Comparison of ENCODE assay signal across 17 cellular contexts in the genomic region with DNA sequence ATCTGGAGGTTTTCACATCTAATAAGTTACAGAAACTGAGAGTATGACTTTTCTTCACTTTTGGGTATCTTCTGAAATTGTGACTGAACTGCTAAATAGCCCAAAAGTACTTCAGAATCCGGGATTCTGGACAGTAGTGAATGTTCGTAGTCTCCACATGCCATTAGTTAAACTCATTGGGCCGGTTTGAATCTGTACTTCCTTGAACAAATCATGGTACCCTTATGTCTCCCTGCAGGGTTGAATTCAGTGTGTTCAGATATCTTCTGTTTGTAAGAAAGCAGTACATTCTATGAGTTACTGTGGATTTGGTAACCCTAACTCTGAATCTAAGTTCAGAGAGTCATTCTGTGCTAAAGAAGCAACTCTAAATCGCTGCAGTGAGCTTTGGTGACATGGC. TPM values are rescaled to one million over a fixed set of nuclear protein-coding genes. Genes with fewer than 3 reads are reported as not detected.
DNase-seq lines count a peak whose midpoint lies in the region; ATAC-seq and TF ChIP-seq lines count a peak whose summit lies in the region.
"Had no signal": no experiment of that assay in that cellular context is flagged by ENCODE, and none has a peak within 500 bp of the region (broad histone marks: within the 10 kb centered on the region; RNA-seq: fewer than 3 reads in every experiment).

No MANE protein-coding gene starts in this region.

- H3K4me3 ChIP-seq in left ventricle myocardium inferior = no peak overlapping the region
- H3K4me3 ChIP-seq in upper lobe of right lung = no peak overlapping the region
- H3K4me3 ChIP-seq: colonic mucosa had no signal

- H3K27me3 Mint-ChIP-seq in T-helper 1 cell treated with Interleukin-12 subunit alpha and Interleukin-12 subunit beta and Interleukin-4 antibody, amounts not matched to agents 30 μg/mL and 1 μg/mL, for 36 hours (ENCODE audit: low read depth) = no peaks in the 10 kb centered on the region
- H3K27me3 Mint-ChIP-seq in immature natural killer cell (ENCODE audit: low read depth in 3 of 3) = peaks cover 2 to 6% (median 3%) of the 10 kb centered on the region in 3 donors
- H3K27me3 Mint-ChIP-seq: stimulated activated naive CD8-positive, alpha-beta T cell treated with anti-CD3 and anti-CD28 coated beads, Interleukin-15, amount 100 ng/mL, for 72 hours had no signal

- H3K27me3 ChIP-seq in left ventricle myocardium inferior (ENCODE audit: low read depth) = no peaks in the 10 kb centered on the region
- H3K27me3 ChIP-seq in upper lobe of right lung = no peaks in the 10 kb centered on the region
- H3K27me3 ChIP-seq: colonic mucosa, heart left ventricle had no signal

- TF ChIP-seq CTCF in left ventricle myocardium inferior (IDR thresholded peaks at IDR 0.05; ENCODE audit: borderline replicate concordance) (no peak), upper lobe of right lung (IDR thresholded peaks at IDR 0.05) (no peak)

- H3K9me3 ChIP-seq in left ventricle myocardium inferior (replicated peaks) (no peaks in the 10 kb centered on the region), upper lobe of right lung (no peaks in the 10 kb centered on the region)
- H3K9me3 ChIP-seq: colonic mucosa, heart left ventricle had no signal

- H3K4me1 Mint-ChIP-seq in T-helper 1 cell treated with Interleukin-12 subunit alpha and Interleukin-12 subunit beta and Interleukin-4 antibody, amounts not matched to agents 30 μg/mL and 1 μg/mL, for 36 hours (ENCODE audit: low read depth) = peaks cover 40% of the 10 kb centered on the region
- H3K4me1 Mint-ChIP-seq in immature natural killer cell = peaks cover 52 to 62% of the 10 kb centered on the region in 2 donors

- no peak for DNase-seq in T-helper 1 cell
- no peak for DNase-seq in left ventricle myocardium inferior
- DNase-seq in left cardiac atrium = no peak
- DNase-seq in immature natural killer cell = no peak
- no peak for DNase-seq in upper lobe of right lung
- no peak for DNase-seq in effector CD4-positive, alpha-beta T cell
- DNase-seq in GF-D8 (lab: John Stamatoyannopoulos, UW) = no peak
- DNase-seq: AML-193, colonic mucosa, heart left ventricle, mammary epithelial cell, NCI-H1105, NCI-H510A had no signal

- H3K4me1 ChIP-seq in left ventricle myocardium inferior = peaks cover 62% of the 10 kb centered on the region
- H3K4me1 ChIP-seq in upper lobe of right lung = peaks cover 32% of the 10 kb centered on the region
- H3K4me1 ChIP-seq: colonic mucosa, parathyroid adenoma had no signal

- H3K9me3 Mint-ChIP-seq in T-helper 1 cell treated with Interleukin-12 subunit alpha and Interleukin-12 subunit beta and Interleukin-4 antibody, amounts not matched to agents 30 μg/mL and 1 μg/mL, for 36 hours = no peaks in the 10 kb centered on the region
- no peaks in the 10 kb centered on the region for H3K9me3 Mint-ChIP-seq in immature natural killer cell
- H3K9me3 Mint-ChIP-seq: stimulated activated naive CD8-positive, alpha-beta T cell treated with anti-CD3 and anti-CD28 coated beads, Interleukin-15, amount 100 ng/mL, for 72 hours had no signal

- ATAC-seq in left cardiac atrium (no peak), upper lobe of right lung (no peak)

- peak overlapping the region; percentile 79 for H3K27ac Mint-ChIP-seq in T-helper 1 cell treated with Interleukin-12 subunit alpha and Interleukin-12 subunit beta and Interleukin-4 antibody, amounts not matched to agents 30 μg/mL and 1 μg/mL, for 36 hours
- peak overlapping the region; percentile 85 to 96 (median 93) for H3K27ac Mint-ChIP-seq in immature natural killer cell

- H3K27ac ChIP-seq in left ventricle myocardium inferior (replicated peaks) = peak overlapping the region; percentile 67
- peak overlapping the region; percentile 17 for H3K27ac ChIP-seq in upper lobe of right lung
- H3K27ac ChIP-seq: 22Rv1, colonic mucosa had no signal

- H3K36me3 Mint-ChIP-seq in T-helper 1 cell treated with Interleukin-12 subunit alpha and Interleukin-12 subunit beta and Interleukin-4 antibody, amounts not matched to agents 30 μg/mL and 1 μg/mL, for 36 hours (ENCODE audit: low read depth) = peaks cover 18% of the 10 kb centered on the region
- peaks cover 0 to 3% (median 0%) of the 10 kb centered on the region in 3 donors for H3K36me3 Mint-ChIP-seq in immature natural killer cell

- peak overlapping the region; percentile 47 for H3K4me3 Mint-ChIP-seq in T-helper 1 cell treated with Interleukin-12 subunit alpha and Interleukin-12 subunit beta and Interleukin-4 antibody, amounts not matched to agents 30 μg/mL and 1 μg/mL, for 36 hours
- H3K4me3 Mint-ChIP-seq in immature natural killer cell = peak overlapping the region; percentile 42 to 79 (median 74)

- intact Hi-C loops in left ventricle myocardium inferior (cut with micrococcal nuclease) (no loop called here), left cardiac atrium (cut with DNase I) (no loop called here), upper lobe of right lung (cut with DNase I) (no loop called here)

- no peaks in the 10 kb centered on the region for H3K36me3 ChIP-seq in left ventricle myocardium inferior
- no peaks in the 10 kb centered on the region for H3K36me3 ChIP-seq in upper lobe of right lung
- H3K36me3 ChIP-seq: colonic mucosa had no signal

RNA-seq across cellular contexts. Expression of a gene that starts 33.6 kb away (rescaled TPM):
- total RNA-seq in left ventricle myocardium inferior (16.0 TPM), left cardiac atrium (10 to 100 TPM; 15.1 to 16.6 TPM), upper lobe of right lung (28.9 TPM)
- 1 to 10 TPM in 1 of 3 donors, under 1 TPM in 2; 0.03 to 4.8 (median 0.94) TPM for polyA plus RNA-seq in immature natural killer cell
